Comparison of ENCODE assay signal across 8 cellular contexts in the genomic region with DNA sequence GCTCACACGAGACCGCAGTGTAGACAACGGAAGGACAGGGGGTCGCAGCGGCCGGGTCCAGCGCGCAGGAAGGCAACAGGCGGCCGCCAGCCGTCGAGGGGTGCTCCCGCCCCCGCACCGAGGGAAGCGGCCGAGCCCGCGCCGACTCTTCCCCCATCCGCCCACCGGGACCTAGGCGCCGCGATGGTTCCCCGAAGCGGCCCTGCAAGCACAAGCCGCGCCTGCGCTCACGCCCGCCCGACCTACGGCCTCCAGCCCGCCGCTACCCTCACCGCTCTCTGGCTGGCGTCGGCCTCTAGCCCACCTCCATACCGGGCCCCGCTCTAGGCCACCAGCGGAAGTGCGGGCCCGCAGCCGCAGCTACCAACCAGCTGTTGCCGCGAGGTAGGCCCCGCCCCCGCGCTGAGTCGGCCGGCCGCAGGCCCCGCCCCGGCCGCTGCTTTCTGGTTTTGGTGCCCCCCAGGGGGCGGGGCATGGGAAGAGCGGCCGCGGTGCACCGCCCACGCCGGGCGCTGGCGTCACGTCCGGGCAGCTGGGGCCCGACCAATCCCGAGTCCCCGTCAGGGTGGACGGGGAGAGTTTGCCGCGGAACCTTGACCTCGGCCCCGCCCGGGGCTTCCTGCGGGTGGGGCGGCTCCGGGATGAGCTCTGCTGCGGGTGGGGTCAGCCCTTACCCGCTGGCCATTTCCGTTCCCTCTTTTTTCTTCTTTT. TPM values are rescaled to one million over a fixed set of nuclear protein-coding genes. Genes with fewer than 3 reads are reported as not detected.
DNase-seq lines count a peak whose midpoint lies in the region; ATAC-seq and TF ChIP-seq lines count a peak whose summit lies in the region.

A gene with protein sequence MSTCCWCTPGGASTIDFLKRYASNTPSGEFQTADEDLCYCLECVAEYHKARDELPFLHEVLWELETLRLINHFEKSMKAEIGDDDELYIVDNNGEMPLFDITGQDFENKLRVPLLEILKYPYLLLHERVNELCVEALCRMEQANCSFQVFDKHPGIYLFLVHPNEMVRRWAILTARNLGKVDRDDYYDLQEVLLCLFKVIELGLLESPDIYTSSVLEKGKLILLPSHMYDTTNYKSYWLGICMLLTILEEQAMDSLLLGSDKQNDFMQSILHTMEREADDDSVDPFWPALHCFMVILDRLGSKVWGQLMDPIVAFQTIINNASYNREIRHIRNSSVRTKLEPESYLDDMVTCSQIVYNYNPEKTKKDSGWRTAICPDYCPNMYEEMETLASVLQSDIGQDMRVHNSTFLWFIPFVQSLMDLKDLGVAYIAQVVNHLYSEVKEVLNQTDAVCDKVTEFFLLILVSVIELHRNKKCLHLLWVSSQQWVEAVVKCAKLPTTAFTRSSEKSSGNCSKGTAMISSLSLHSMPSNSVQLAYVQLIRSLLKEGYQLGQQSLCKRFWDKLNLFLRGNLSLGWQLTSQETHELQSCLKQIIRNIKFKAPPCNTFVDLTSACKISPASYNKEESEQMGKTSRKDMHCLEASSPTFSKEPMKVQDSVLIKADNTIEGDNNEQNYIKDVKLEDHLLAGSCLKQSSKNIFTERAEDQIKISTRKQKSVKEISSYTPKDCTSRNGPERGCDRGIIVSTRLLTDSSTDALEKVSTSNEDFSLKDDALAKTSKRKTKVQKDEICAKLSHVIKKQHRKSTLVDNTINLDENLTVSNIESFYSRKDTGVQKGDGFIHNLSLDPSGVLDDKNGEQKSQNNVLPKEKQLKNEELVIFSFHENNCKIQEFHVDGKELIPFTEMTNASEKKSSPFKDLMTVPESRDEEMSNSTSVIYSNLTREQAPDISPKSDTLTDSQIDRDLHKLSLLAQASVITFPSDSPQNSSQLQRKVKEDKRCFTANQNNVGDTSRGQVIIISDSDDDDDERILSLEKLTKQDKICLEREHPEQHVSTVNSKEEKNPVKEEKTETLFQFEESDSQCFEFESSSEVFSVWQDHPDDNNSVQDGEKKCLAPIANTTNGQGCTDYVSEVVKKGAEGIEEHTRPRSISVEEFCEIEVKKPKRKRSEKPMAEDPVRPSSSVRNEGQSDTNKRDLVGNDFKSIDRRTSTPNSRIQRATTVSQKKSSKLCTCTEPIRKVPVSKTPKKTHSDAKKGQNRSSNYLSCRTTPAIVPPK (N-terminal part only) (minus strand): TSS at position 342 of the 711 bp plus-strand sequence. CDS start 5,558 bp downstream, outside the sequence.

- TF ChIP-seq POLR2A in GM10847 (IDR thresholded peaks at IDR 0.05; ENCODE audit: extremely low read depth, insufficient read length) (peak; percentile 94), suprapubic skin (IDR thresholded peaks at IDR 0.05) (peak; percentile 49 to 92)

- H3K9me3 Mint-ChIP-seq in activated naive CD4-positive, alpha-beta T cell treated with anti-CD3 and anti-CD28 coated beads, Interleukin-2, amount 50 U/mL, for 72 hours = peaks cover 0 to 3% of the 10 kb centered on the region in 2 donors

- H3K27ac Mint-ChIP-seq in activated naive CD4-positive, alpha-beta T cell treated with anti-CD3 and anti-CD28 coated beads, Interleukin-2, amount 50 U/mL, for 72 hours = peak within 1 kb of the TSS; percentile 92 to 97

- H3K27ac ChIP-seq in suprapubic skin = peak within 1 kb of the TSS; percentile 96

- H3K27me3 ChIP-seq in suprapubic skin = no peaks in the 10 kb centered on the region

- H3K36me3 Mint-ChIP-seq in activated naive CD4-positive, alpha-beta T cell treated with anti-CD3 and anti-CD28 coated beads, Interleukin-2, amount 50 U/mL, for 72 hours = peaks cover 26 to 31% of the 10 kb centered on the region in 2 donors

- TF ChIP-seq EP300 in suprapubic skin (IDR thresholded peaks at IDR 0.05) = no peak

- peaks cover 38% of the 10 kb centered on the region for H3K4me1 ChIP-seq in suprapubic skin

- DNase-seq in NCI-H1105 (lab: John Stamatoyannopoulos, UW) (peak; percentile 95), SKM-1 (lab: John Stamatoyannopoulos, UW; ENCODE audit: unreplicated experiment) (peak; percentile 95), glomerular endothelial cell (ENCODE audit: extremely low read depth, low read depth, low spot score) (no peak), occipital lobe (lab: John Stamatoyannopoulos, UW) (peak; percentile 96), suprapubic skin (ENCODE audit: low spot score in 2 of 2) (peak; percentile 97)
- peak; percentile 88 to 98 for DNase-seq in activated naive CD4-positive, alpha-beta T cell treated with anti-CD3 and anti-CD28 coated beads, Interleukin-2, amount 50 U/mL, for 72 hours (ENCODE audit: low spot score in 2 of 2)

- no peak for TF ChIP-seq CTCF in suprapubic skin (IDR thresholded peaks at IDR 0.05)

- peak; percentile 89 for ATAC-seq in HG02642 (IDR thresholded peaks at IDR 0.05; ENCODE audit: poor library complexity, unreplicated experiment)
- ATAC-seq in activated naive CD4-positive, alpha-beta T cell treated with anti-CD3 and anti-CD28 coated beads, Interleukin-2, amount 50 U/mL, for 72 hours = peak; percentile 88 to 90

- H3K9me3 ChIP-seq in suprapubic skin = no peaks in the 10 kb centered on the region

- H3K36me3 ChIP-seq in suprapubic skin = peaks cover 31% of the 10 kb centered on the region

- H3K4me3 ChIP-seq in suprapubic skin = peak within 1 kb of the TSS; percentile 94

- under 1% methylated on average over 72 of the region's 82 CpGs for WGBS in suprapubic skin

RNA-seq across cellular contexts. Expression of the gene that starts here (rescaled TPM):
- 10 to 100 TPM; 43.1 to 45.0 TPM for total RNA-seq in activated naive CD4-positive, alpha-beta T cell treated with anti-CD3 and anti-CD28 coated beads, Interleukin-2, amount 50 U/mL, for 72 hours
- total RNA-seq in glomerular endothelial cell (50.1 and 62.4 TPM in 2 replicates), occipital lobe (85.3 TPM), suprapubic skin (10 to 100 TPM; 28.8 to 67.9 (median 39.7) TPM)
